Comparison of ENCODE assay signal across 8 cellular contexts in the genomic region with DNA sequence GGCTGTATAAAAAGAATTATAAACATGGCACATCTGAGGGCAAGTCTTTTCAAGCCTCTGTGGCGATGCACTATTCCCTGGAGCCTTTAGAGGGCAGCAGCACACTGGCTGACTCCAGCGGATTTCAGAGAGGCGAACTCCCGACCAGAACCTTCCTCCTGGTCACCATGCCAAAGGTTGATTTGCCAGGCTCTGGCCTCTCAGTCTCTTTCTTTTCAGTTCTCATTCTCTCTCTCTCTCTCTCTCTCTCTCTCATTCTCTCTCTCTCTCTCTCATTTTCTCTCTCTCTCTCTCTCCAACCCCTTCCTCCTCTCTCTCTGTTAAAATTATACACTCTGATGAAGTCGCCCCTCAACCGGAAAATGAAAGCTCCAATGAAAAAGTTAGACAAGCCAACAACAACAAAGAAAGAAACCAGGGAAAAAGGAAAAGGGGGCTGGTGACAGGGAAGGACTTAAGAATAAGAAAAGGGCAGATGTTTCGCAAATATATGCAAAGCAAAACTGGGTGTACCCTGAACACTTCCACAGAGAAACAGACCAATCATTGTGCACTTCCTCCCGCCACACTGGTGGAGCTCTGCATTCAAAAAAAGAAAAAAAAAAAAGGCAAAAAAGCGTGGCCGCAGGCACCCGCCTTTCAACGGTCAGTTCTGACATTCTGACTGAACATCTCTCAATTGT.
DNase-seq lines count a peak whose midpoint lies in the region; ATAC-seq and TF ChIP-seq lines count a peak whose summit lies in the region.

No MANE protein-coding gene starts in this region.

- ATAC-seq in GM19035 (IDR thresholded peaks at IDR 0.05; ENCODE audit: unreplicated experiment): peak; percentile 85
- ATAC-seq in HG03442 (IDR thresholded peaks at IDR 0.05; ENCODE audit: unreplicated experiment): peak; percentile 92

- no peaks in the 10 kb centered on the region for H3K27me3 ChIP-seq in mucosa of rectum (ENCODE audit: control insufficient read depth in 2 of 2, insufficient read depth in 2 of 2, low read length in 2 of 2)

- peak overlapping the region; percentile 11 to 66 for H3K4me3 ChIP-seq in mucosa of rectum (ENCODE audit: low read length in 2 of 2)

- peak; percentile 92 for TF ChIP-seq CTCF in C4-2B (conservative IDR thresholded peaks at IDR 0.05)

- no peak overlapping the region for H3K9ac ChIP-seq in mucosa of rectum (ENCODE audit: low read depth in 1 of 2, low read length in 2 of 2)

- DNase-seq in NOMO-1 treated with dmso at 0.1 percent for 144 hours (lab: John Stamatoyannopoulos, UW; ENCODE audit: unreplicated experiment): peak; percentile 52
- peak; percentile 84 for DNase-seq in activated CD8-positive, alpha-beta memory T cell treated with anti-CD3 and anti-CD28 coated beads, Interleukin-2, amount 50 U/mL, for 48 hours
- peak; percentile 61 for DNase-seq in epidermal melanocyte (ENCODE audit: insufficient read length, low spot score)
- DNase-seq in stimulated activated CD8-positive, alpha-beta memory T cell treated with anti-CD3 and anti-CD28 coated beads, Interleukin-4, amount 100 ng/mL, for 24 hours (ENCODE audit: low read depth): peak; percentile 51

- H3K9me3 ChIP-seq in mucosa of rectum (ENCODE audit: control insufficient read depth in 2 of 2, low read length in 2 of 2): no peaks in the 10 kb centered on the region

- no peak overlapping the region for H3K27ac ChIP-seq in C4-2B
- peak overlapping the region; percentile 34 to 38 for H3K27ac ChIP-seq in mucosa of rectum (ENCODE audit: low read depth in 2 of 2, low read length in 2 of 2)

- no peaks in the 10 kb centered on the region for H3K4me1 ChIP-seq in mucosa of rectum (ENCODE audit: control insufficient read depth in 2 of 2, insufficient read depth in 2 of 2, low read length in 2 of 2)

- peaks cover 5 to 9% of the 10 kb centered on the region in 2 donors for H3K36me3 ChIP-seq in mucosa of rectum (ENCODE audit: control insufficient read depth in 2 of 2, insufficient read depth in 2 of 2, low read length in 2 of 2)
